Comparison of ENCODE assay signal across 20 cellular contexts in the genomic region with DNA sequence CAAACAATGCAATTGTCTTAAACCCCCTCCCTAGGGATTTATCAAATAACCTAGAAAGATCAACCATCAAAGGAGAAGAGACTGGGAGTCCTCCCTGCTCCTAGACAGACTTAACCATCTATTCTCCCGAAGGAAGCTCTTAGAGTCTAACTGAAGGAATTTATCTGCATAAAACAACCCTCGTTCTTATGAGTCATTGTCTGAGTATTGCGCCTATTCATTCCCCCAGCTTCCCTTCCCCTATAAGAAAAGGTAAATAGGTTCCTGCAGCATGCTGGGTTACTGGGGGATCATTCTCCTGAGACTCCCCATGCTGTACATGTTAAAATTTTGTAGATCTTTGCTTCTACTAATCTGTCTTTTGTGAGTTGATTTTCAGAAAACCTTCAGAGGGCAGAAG.
DNase-seq lines count a peak whose midpoint lies in the region; ATAC-seq and TF ChIP-seq lines count a peak whose summit lies in the region.
"Had no signal": no experiment of that assay in that cellular context is flagged by ENCODE, and none has a peak within 500 bp of the region (broad histone marks: within the 10 kb centered on the region; RNA-seq: fewer than 3 reads in every experiment).

No MANE protein-coding gene starts in this region.

- H3K4me1 ChIP-seq in PC-3 (ENCODE audit: insufficient read depth, low read length) (no peaks in the 10 kb centered on the region), endodermal cell (ENCODE audit: control insufficient read depth, insufficient read depth, low read length) (no peaks in the 10 kb centered on the region), mesodermal cell (ENCODE audit: control insufficient read depth, insufficient read depth, low read length, poor library complexity, severe bottlenecking) (peaks cover 15% of the 10 kb centered on the region), upper lobe of left lung (no peaks in the 10 kb centered on the region)

- H3F3A ChIP-seq in PC-3 (ENCODE audit: low read length, unreplicated experiment) = no peaks in the 10 kb centered on the region

- H3K9ac ChIP-seq in PC-3 (ENCODE audit: low read length) (no peak overlapping the region), endodermal cell (ENCODE audit: extremely low read depth, low read length, poor library complexity, severe bottlenecking) (no peak overlapping the region)
- H3K9ac ChIP-seq: KMS-11 had no signal

- H3K4me1 Mint-ChIP-seq in endodermal cell (peaks cover 10% of the 10 kb centered on the region), immature natural killer cell (no peaks in the 10 kb centered on the region)
- H3K4me1 Mint-ChIP-seq: central memory CD8-positive, alpha-beta T cell; T-helper 17 cell had no signal

- H3K27ac ChIP-seq in PC-3 (ENCODE audit: low read length) (no peak overlapping the region), endodermal cell (ENCODE audit: low read depth, low read length) (no peak overlapping the region), mesodermal cell (ENCODE audit: low read depth, low read length, severe bottlenecking) (peak overlapping the region; percentile 49), substantia nigra (ENCODE audit: low read depth, low read length, poor library complexity, severe bottlenecking) (no peak overlapping the region), upper lobe of left lung (no peak overlapping the region)
- H3K27ac ChIP-seq: KMS-11, VCaP had no signal

- TF ChIP-seq CTCF in PC-3 (conservative IDR thresholded peaks at IDR 0.05; ENCODE audit: low read depth, low read length) = no peak
- TF ChIP-seq CTCF in endodermal cell (conservative IDR thresholded peaks at IDR 0.05) = no peak
- no peak for TF ChIP-seq CTCF in upper lobe of left lung (IDR thresholded peaks at IDR 0.05)

- H3K4me2 ChIP-seq in PC-3 (ENCODE audit: low read length) = no peak overlapping the region
- H3K4me2 ChIP-seq: KMS-11 had no signal

- intact Hi-C loops in PC-3 (cut with micrococcal nuclease) = no loop called here

- DNase-seq in COLO829 (ENCODE audit: low spot score) = peak; percentile 6
- peak; percentile 12 for DNase-seq in PC-3
- peak; percentile 33 for DNase-seq in endodermal cell
- DNase-seq in substantia nigra (lab: John Stamatoyannopoulos, UW) = no peak
- no peak for DNase-seq in immature natural killer cell
- DNase-seq in AML-193 (lab: John Stamatoyannopoulos, UW) = no peak
- no peak for DNase-seq in upper lobe of left lung
- DNase-seq: activated CD4-positive, alpha-beta T cell treated with anti-CD3 and anti-CD28 coated beads, Interleukin-2, amount 50 U/mL, for 4 hours; activated gamma-delta T cell; DMS153; GDM1; left ventricle myocardium superior; NCI-H187 treated with DMSO at 0.1 percent for 48 hours; NCI-H345; stimulated activated CD8-positive, alpha-beta memory T cell treated with anti-CD3 and anti-CD28 coated beads, Interleukin-4, amount 100 ng/mL, for 48 hours; T-helper 17 cell had no signal

- H3K36me3 Mint-ChIP-seq in endodermal cell (ENCODE audit: low read depth) (no peaks in the 10 kb centered on the region), immature natural killer cell (no peaks in the 10 kb centered on the region)

- BruUV-seq in PC-3 (replicated peaks; lab: Mats Ljungman, UMichigan) = no TSS peak

- H3K9me2 ChIP-seq in PC-3 (replicated peaks; ENCODE audit: low read length) = no peaks in the 10 kb centered on the region

- H3K27me3 Mint-ChIP-seq in endodermal cell (ENCODE audit: insufficient read depth) = no peaks in the 10 kb centered on the region
- peaks cover 0 to 2% (median 2%) of the 10 kb centered on the region in 3 donors for H3K27me3 Mint-ChIP-seq in immature natural killer cell (ENCODE audit: low read depth in 3 of 3)
- H3K27me3 Mint-ChIP-seq: central memory CD8-positive, alpha-beta T cell; T-helper 17 cell had no signal

- 0 out of 2 replicates have a peak, but pooled peaks cover 3% of the 10 kb centered on the region for H3K9me3 ChIP-seq in PC-3 (ENCODE audit: low read length)
- peaks cover 24% of the 10 kb centered on the region for H3K9me3 ChIP-seq in endodermal cell (ENCODE audit: control insufficient read depth, low read length)
- H3K9me3 ChIP-seq in mesodermal cell (ENCODE audit: control insufficient read depth, low read length) = no peaks in the 10 kb centered on the region
- no peaks in the 10 kb centered on the region for H3K9me3 ChIP-seq in upper lobe of left lung

- CTCF ChIA-PET in PC-3 (lab: Charles Lee) = no interaction called here

- H3K27me3 ChIP-seq in PC-3 (ENCODE audit: low read length) (no peaks in the 10 kb centered on the region), endodermal cell (ENCODE audit: control insufficient read depth, insufficient read depth, low read length, poor library complexity, severe bottlenecking) (no peaks in the 10 kb centered on the region), upper lobe of left lung (no peaks in the 10 kb centered on the region)

- H3K27ac Mint-ChIP-seq in endodermal cell (peak overlapping the region; percentile 52), immature natural killer cell (no peak overlapping the region)
- H3K27ac Mint-ChIP-seq: T-helper 17 cell had no signal

- H2AFZ ChIP-seq in PC-3 (ENCODE audit: low read length) = no peak overlapping the region

- H4K20me1 ChIP-seq in PC-3 (ENCODE audit: low read length) = no peaks in the 10 kb centered on the region

- TF ChIP-seq POLR2A in upper lobe of left lung (IDR thresholded peaks at IDR 0.05) = no peak

- no peaks in the 10 kb centered on the region for H3K79me2 ChIP-seq in PC-3 (ENCODE audit: low read length)

- no peaks in the 10 kb centered on the region for H3K36me3 ChIP-seq in PC-3 (ENCODE audit: low read depth, low read length)
- H3K36me3 ChIP-seq in endodermal cell (ENCODE audit: control insufficient read depth, insufficient read depth, low read length) = no peaks in the 10 kb centered on the region
- H3K36me3 ChIP-seq in mesodermal cell (ENCODE audit: control insufficient read depth, insufficient read depth, low read length) = no peaks in the 10 kb centered on the region
- H3K36me3 ChIP-seq in upper lobe of left lung = no peaks in the 10 kb centered on the region

- no peak overlapping the region for H3K4me3 Mint-ChIP-seq in endodermal cell
- no peak overlapping the region for H3K4me3 Mint-ChIP-seq in immature natural killer cell
- H3K4me3 Mint-ChIP-seq: central memory CD8-positive, alpha-beta T cell; T-helper 17 cell had no signal

- WGBS in endodermal cell (ENCODE audit: insufficient coverage in 1 of 2, insufficient read length in 1 of 2), 2 experiments = 60 to 81% methylated on average over 3 of the region's 3 CpGs
- WGBS in mesodermal cell (ENCODE audit: insufficient coverage in 2 of 2), 2 experiments = no CpG with 5 or more reads among the region's 3 CpGs
- 76 to 88% methylated on average over 3 of the region's 3 CpGs for WGBS in upper lobe of left lung, 2 donors

- POLR2A ChIA-PET in PC-3 (lab: Charles Lee; ENCODE audit: unreplicated experiment) = no interaction called here

- H3K4me3 ChIP-seq in PC-3 (ENCODE audit: low read length) (no peak overlapping the region), endodermal cell (ENCODE audit: low read length) (no peak overlapping the region), mesodermal cell (ENCODE audit: extremely low read depth, insufficient read depth, low read length, poor library complexity, severe bottlenecking) (no peak overlapping the region), upper lobe of left lung (no peak overlapping the region)

- ATAC-seq in PC-3 = no peak
- no peak for ATAC-seq in upper lobe of left lung (ENCODE audit: low FRiP score in 2 of 2)
- ATAC-seq: left ventricle myocardium superior, T-helper 17 cell had no signal

- H3K9me3 Mint-ChIP-seq in endodermal cell (no peaks in the 10 kb centered on the region), immature natural killer cell (peaks cover 0 to 22% (median under 1%) of the 10 kb centered on the region in 6 donors)

- TF ChIP-seq EP300 in upper lobe of left lung (IDR thresholded peaks at IDR 0.05) = no peak

Comparison
In these comparisons a context has a peak if more than half of its experiments do, and no peak if none do; other contexts are left out.
1. DNase-seq: peak in COLO829 (single experiment), PC-3 (single experiment) and endodermal cell (single experiment); none in substantia nigra (0 of 49), immature natural killer cell (0 of 3), AML-193 (0 of 2) and upper lobe of left lung (0 of 2).